ENCODE assay signal across 1 cellular context in the genomic region with DNA sequence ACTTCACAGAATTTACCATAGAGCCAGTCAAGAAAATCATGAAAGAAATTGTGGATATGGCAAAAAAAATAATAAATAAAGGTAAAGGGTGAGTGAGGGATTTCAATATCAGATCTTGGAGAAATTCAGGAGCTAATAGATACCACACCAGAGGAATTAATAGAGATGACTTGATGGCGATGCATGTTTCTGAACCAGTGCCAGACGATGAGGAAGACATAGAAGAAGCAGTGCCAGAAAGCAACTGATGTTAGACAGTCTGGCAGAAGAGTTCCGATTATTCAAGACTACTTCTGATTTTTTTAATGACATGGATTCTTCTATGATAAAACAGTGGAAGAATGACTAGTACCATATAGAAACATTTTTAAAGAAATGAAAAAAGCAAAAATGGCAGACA.
TF ChIP-seq lines count a peak whose summit lies in the region.

No MANE protein-coding gene starts in this region.

TF ChIP-seq in GM23338, 12 proteins besides CTCF, POLR2A, EP300 and RAD21 (continued from another document):
- TF ChIP-seq REST (IDR thresholded peaks at IDR 0.05; ENCODE audit: unreplicated experiment), result no peak
- no peak for TF ChIP-seq ZNF331 (CRISPR knock-in tag; IDR thresholded peaks at IDR 0.05; ENCODE audit: low read depth)
- no peak for TF ChIP-seq ZNF462 (CRISPR knock-in tag; IDR thresholded peaks at IDR 0.05)
- no peak for TF ChIP-seq CREB1 (CRISPR knock-in tag; IDR thresholded peaks at IDR 0.05; ENCODE audit: low read depth)
- no peak for TF ChIP-seq JUNB (IDR thresholded peaks at IDR 0.05; ENCODE audit: unreplicated experiment)
- TF ChIP-seq ZNF114 (CRISPR knock-in tag; IDR thresholded peaks at IDR 0.05), result no peak
- TF ChIP-seq POLR2AphosphoS5 (IDR thresholded peaks at IDR 0.05; ENCODE audit: low read depth), result no peak
- TF ChIP-seq STAT1 (IDR thresholded peaks at IDR 0.05; ENCODE audit: unreplicated experiment), result no peak
TF ChIP-seq in GM23338: peak in this region for 0.
